28 cellular contexts compared by ENCODE assay signal in the genomic region with DNA sequence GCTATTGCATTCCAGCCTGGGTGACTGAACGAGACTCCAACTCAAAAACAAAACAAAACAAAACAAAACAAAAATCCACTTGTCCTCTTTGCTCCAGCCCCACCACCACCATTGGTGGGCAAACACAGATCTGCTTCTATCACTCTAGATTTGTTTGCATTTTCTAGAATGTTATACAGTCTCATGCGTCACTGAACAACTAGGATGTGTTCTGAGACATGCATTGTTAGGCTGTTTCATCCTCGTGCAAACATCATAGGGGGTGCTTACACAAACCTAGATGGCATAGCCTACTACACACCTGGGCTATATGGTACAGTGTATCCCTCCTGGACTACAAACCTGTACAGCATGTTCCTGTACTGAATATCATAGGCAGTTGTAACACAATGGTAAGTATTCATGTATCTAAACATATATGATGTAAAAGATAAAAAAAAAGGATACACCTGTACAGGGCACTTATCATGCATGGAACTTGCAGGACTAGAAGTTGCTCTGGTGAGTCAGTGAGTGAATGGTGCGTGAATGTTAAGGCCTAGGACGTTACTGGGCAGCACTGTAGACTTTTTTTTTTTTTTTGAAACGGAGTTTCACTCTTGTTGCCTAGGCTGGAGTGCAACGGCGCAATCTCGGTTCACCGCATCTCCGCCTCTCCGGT. TPM values are rescaled to one million over a fixed set of nuclear protein-coding genes. Genes with fewer than 3 reads are reported as not detected.
"Had no signal": no experiment of that assay in that cellular context is flagged by ENCODE, and none has a peak within 500 bp of the region (broad histone marks: within the 10 kb centered on the region; RNA-seq: fewer than 3 reads in every experiment).

No MANE protein-coding gene starts in this region.

- ATAC-seq: natural killer cell; right cardiac atrium; stimulated activated effector memory CD8-positive, alpha-beta T cell treated with anti-CD3 and anti-CD28 coated beads, Interleukin-12 subunit alpha, Interleukin-12 subunit beta, amount 100 ng/mL, for 72 hours had no signal

- H3K4me1 Mint-ChIP-seq: immature natural killer cell; mesothelial cell of epicardium; naive B cell; natural killer cell; neural progenitor cell; stimulated activated effector memory CD8-positive, alpha-beta T cell treated with anti-CD3 and anti-CD28 coated beads, Interleukin-12 subunit alpha, Interleukin-12 subunit beta, amount 100 ng/mL, for 72 hours had no signal

- H3K9me3 Mint-ChIP-seq: natural killer cell; stimulated activated effector memory CD8-positive, alpha-beta T cell treated with anti-CD3 and anti-CD28 coated beads, Interleukin-12 subunit alpha, Interleukin-12 subunit beta, amount 100 ng/mL, for 72 hours; stimulated activated naive CD8-positive, alpha-beta T cell treated with anti-CD3 and anti-CD28 coated beads, Interleukin-15, Interleukin-2, amounts not matched to agents 100 ng/mL and 50 ng/mL, for 24 hours had no signal

- H3K36me3 Mint-ChIP-seq: mesothelial cell of epicardium, natural killer cell, neural progenitor cell, type B pancreatic cell had no signal

- H3K27me3 Mint-ChIP-seq: progenitor cell of endocrine pancreas, type B pancreatic cell had no signal

- H3K4me3 Mint-ChIP-seq: immature natural killer cell; mesothelial cell of epicardium; naive B cell; natural killer cell; nephron progenitor cell; neural progenitor cell; stimulated activated effector memory CD8-positive, alpha-beta T cell treated with anti-CD3 and anti-CD28 coated beads, Interleukin-12 subunit alpha, Interleukin-12 subunit beta, amount 100 ng/mL, for 72 hours; stimulated activated naive CD8-positive, alpha-beta T cell treated with anti-CD3 and anti-CD28 coated beads, Interleukin-15, Interleukin-2, amounts not matched to agents 100 ng/mL and 50 ng/mL, for 24 hours; type B pancreatic cell had no signal

- DNase-seq: hypothalamus; immature natural killer cell; kidney; left ventricle myocardium inferior; mesendoderm; naive B cell; natural killer cell; nephron progenitor cell; occipital lobe; ovary; right cardiac atrium; sigmoid colon; small intestine; spleen; stimulated activated CD4-positive, alpha-beta T cell treated with anti-CD3 and anti-CD28 coated beads, Interleukin-4, amount 100 ng/mL, for 24 hours; stimulated activated naive CD4-positive, alpha-beta T cell; tibial artery; uterus had no signal

- H3K27ac Mint-ChIP-seq: immature natural killer cell; mesothelial cell of epicardium; naive B cell; natural killer cell; nephron progenitor cell; neural progenitor cell; progenitor cell of endocrine pancreas; stimulated activated effector memory CD8-positive, alpha-beta T cell treated with anti-CD3 and anti-CD28 coated beads, Interleukin-12 subunit alpha, Interleukin-12 subunit beta, amount 100 ng/mL, for 72 hours; stimulated activated naive CD8-positive, alpha-beta T cell treated with anti-CD3 and anti-CD28 coated beads, Interleukin-15, Interleukin-2, amounts not matched to agents 100 ng/mL and 50 ng/mL, for 24 hours; type B pancreatic cell had no signal

RNA-seq across cellular contexts. Expression of a gene that starts 45.3 kb away (rescaled TPM):
- total RNA-seq: left ventricle myocardium inferior, mesothelial cell of epicardium, mononuclear cell, natural killer cell, occipital lobe, progenitor cell of endocrine pancreas, pulmonary artery endothelial cell, spleen, subcutaneous adipose tissue, thoracic aorta had no signal
